9 cellular contexts compared by ENCODE assay signal in genomic region chr2:39127973-39128372, GRCh38. TPM values are rescaled to one million over a fixed set of nuclear protein-coding genes. Genes with fewer than 3 reads are reported as not detected.
A peak's percentile ranks its signal among the peaks of the same experiment; 100 is the strongest.
DNase-seq lines count a peak whose midpoint lies in the region; ATAC-seq and TF ChIP-seq lines count a peak whose summit lies in the region.
"Had no signal": no experiment of that assay in that cellular context is flagged by ENCODE, and none has a peak within 500 bp of the region (broad histone marks: within the 10 kb centered on the region; RNA-seq: fewer than 3 reads in every experiment).

No MANE protein-coding gene starts in this region.

- H3K36me3 ChIP-seq in effector memory CD4-positive, alpha-beta T cell (ENCODE audit: control insufficient read depth, insufficient read depth, low read length): no peaks in the 10 kb centered on the region
- H3K36me3 ChIP-seq in upper lobe of right lung: no peaks in the 10 kb centered on the region

- ATAC-seq in GM19035 (IDR thresholded peaks at IDR 0.05; ENCODE audit: unreplicated experiment): peak; percentile 42
- peak; percentile 38 for ATAC-seq in HG03039 (IDR thresholded peaks at IDR 0.05; ENCODE audit: unreplicated experiment)
- ATAC-seq in upper lobe of right lung: no peak
- ATAC-seq: mucosa of descending colon had no signal

- H3K27me3 ChIP-seq in effector memory CD4-positive, alpha-beta T cell (replicated peaks; ENCODE audit: control insufficient read depth, insufficient read depth, low read length, poor library complexity, severe bottlenecking): no peaks in the 10 kb centered on the region
- H3K27me3 ChIP-seq in upper lobe of right lung: no peaks in the 10 kb centered on the region

- H3K4me3 ChIP-seq in effector memory CD4-positive, alpha-beta T cell (ENCODE audit: insufficient read depth, low read depth, low read length, poor library complexity, severe bottlenecking): no peak overlapping the region
- H3K4me3 ChIP-seq in upper lobe of right lung: no peak overlapping the region
- H3K4me3 ChIP-seq: mucosa of descending colon had no signal

- TF ChIP-seq CTCF in upper lobe of right lung (IDR thresholded peaks at IDR 0.05) (no peak), GM10266 (IDR thresholded peaks at IDR 0.05; ENCODE audit: control insufficient read depth, insufficient read depth, low read depth, missing control alignments) (no peak)

- intact Hi-C loops in upper lobe of right lung (cut with DNase I): no loop called here

- peak; percentile 44 for DNase-seq in T-helper 22 cell (ENCODE audit: low read depth)
- DNase-seq in effector memory CD4-positive, alpha-beta T cell: no peak
- DNase-seq in upper lobe of right lung: no peak
- DNase-seq in DMS79 treated with DMSO at 0.1 percent for 48 hours (lab: John Stamatoyannopoulos, UW): no peak
- no peak for DNase-seq in iPS-NIHi11 (ENCODE audit: low spot score)
- no peak for DNase-seq in GM10266 (ENCODE audit: extremely low spot score)

- H3K4me1 ChIP-seq in effector memory CD4-positive, alpha-beta T cell (ENCODE audit: control insufficient read depth, insufficient read depth, low read length, poor library complexity, severe bottlenecking): peaks cover 32% of the 10 kb centered on the region
- H3K4me1 ChIP-seq in upper lobe of right lung: peaks cover 33% of the 10 kb centered on the region

- peak overlapping the region; percentile 48 for H3K27ac ChIP-seq in effector memory CD4-positive, alpha-beta T cell (ENCODE audit: insufficient read depth, low read length, poor library complexity, severe bottlenecking)
- peak overlapping the region; percentile 53 for H3K27ac ChIP-seq in upper lobe of right lung

- no peaks in the 10 kb centered on the region for H3K9me3 ChIP-seq in effector memory CD4-positive, alpha-beta T cell (ENCODE audit: control insufficient read depth, low read length)
- H3K9me3 ChIP-seq in upper lobe of right lung: no peaks in the 10 kb centered on the region
- H3K9me3 ChIP-seq: mucosa of descending colon had no signal

RNA-seq across cellular contexts. Expression of gene SOS1, which starts 7.1 kb away (rescaled TPM):
- 37.0 TPM for total RNA-seq in upper lobe of right lung
